In the genomic region with DNA sequence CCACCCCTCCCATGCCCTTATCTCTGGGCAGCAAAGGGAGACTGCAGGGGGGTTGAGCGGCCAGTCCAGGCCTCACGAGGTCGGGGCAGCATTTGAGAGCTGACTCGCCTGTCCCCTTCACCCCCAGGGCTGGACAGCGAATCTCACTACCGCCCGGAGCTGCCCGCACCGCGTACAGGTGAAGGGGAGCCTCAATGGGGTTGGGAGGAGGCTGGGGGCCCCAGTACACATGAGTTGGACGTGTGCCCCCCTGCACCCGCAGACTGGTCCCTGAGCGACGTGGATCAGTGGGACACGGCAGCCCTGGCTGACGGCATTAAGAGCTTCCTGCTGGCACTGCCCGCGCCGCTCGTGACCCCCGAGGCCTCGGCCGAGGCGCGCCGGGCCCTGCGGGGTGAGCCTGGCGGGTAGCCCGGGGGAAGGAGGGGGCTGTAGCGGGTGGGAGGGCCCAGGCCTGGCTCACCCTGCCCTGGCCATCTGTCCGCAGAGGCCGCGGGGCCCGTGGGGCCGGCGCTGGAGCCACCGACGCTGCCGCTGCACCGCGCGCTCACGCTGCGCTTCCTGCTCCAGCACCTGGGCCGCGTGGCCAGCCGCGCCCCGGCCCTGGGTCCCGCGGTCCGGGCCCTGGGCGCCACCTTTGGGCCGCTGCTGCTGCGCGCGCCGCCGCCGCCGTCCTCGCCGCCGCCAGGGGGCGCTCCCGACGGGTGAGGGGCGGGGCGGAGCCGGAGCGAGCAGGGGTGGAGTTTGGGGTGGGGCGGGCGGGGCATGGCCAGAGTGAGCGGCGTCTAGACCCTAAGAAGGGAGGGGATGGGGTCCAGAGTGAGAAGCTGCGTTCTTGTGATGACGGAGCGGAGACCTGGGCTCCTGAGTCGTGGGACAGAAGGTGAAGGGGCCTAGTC, we compare ENCODE assay signal across 8 cellular contexts. TPM values are rescaled to one million over a fixed set of nuclear protein-coding genes. Genes with fewer than 3 reads are reported as not detected.
DNase-seq lines count a peak whose midpoint lies in the region; ATAC-seq, FAIRE-seq and TF ChIP-seq lines count a peak whose summit lies in the region.

No MANE protein-coding gene starts in this region.

- DNase-seq in CD4-positive, CD25-positive, alpha-beta regulatory T cell: peak; percentile 75 to 82 (median 76)
- DNase-seq in GM19239 (ENCODE audit: insufficient read length, low spot score): peak; percentile 96
- DNase-seq in astrocyte of the cerebellum (ENCODE audit: low read depth): no peak
- DNase-seq in iPS DF 6.9 (ENCODE audit: low read depth, low spot score): no peak
- DNase-seq in small intestine: peak; percentile 75
- no peak for DNase-seq in NCI-H526 treated with DMSO at 0.1 percent for 48 hours (lab: John Stamatoyannopoulos, UW)

- FAIRE-seq in GM19239 (lab: Jason Lieb, UNC) (peak; percentile 70), small intestine (lab: Jason Lieb, UNC) (no peak)

- H3K4me3 Mint-ChIP-seq in CD4-positive, CD25-positive, alpha-beta regulatory T cell: peak overlapping the region; percentile 64 to 82 (median 74)
- H3K4me3 Mint-ChIP-seq in T-helper 1 cell treated with Interleukin-12 subunit alpha and Interleukin-12 subunit beta and Interleukin-4 antibody, amounts not matched to agents 30 μg/mL and 1 μg/mL, for 36 hours: peak overlapping the region; percentile 63

- no peaks in the 10 kb centered on the region for H3K9me3 ChIP-seq in CD4-positive, CD25-positive, alpha-beta regulatory T cell (ENCODE audit: control insufficient read depth in 2 of 2, low read length in 2 of 2)
- H3K9me3 ChIP-seq in HUES6 (ENCODE audit: control insufficient read depth, insufficient read depth, low read depth, low read length): no peaks in the 10 kb centered on the region
- no peaks in the 10 kb centered on the region for H3K9me3 ChIP-seq in iPS DF 6.9 (ENCODE audit: control insufficient read depth, insufficient read depth, low read length)
- H3K9me3 ChIP-seq in small intestine (ENCODE audit: control insufficient read depth, low read depth): no peaks in the 10 kb centered on the region

- ATAC-seq in CD4-positive, CD25-positive, alpha-beta regulatory T cell (ENCODE audit: low read depth in 2 of 2): peak; percentile 93 to 94

- H3K27me3 Mint-ChIP-seq in CD4-positive, CD25-positive, alpha-beta regulatory T cell: no peaks in the 10 kb centered on the region
- H3K27me3 Mint-ChIP-seq in T-helper 1 cell treated with Interleukin-12 subunit alpha and Interleukin-12 subunit beta and Interleukin-4 antibody, amounts not matched to agents 30 μg/mL and 1 μg/mL, for 36 hours (ENCODE audit: low read depth): no peaks in the 10 kb centered on the region

- WGBS in iPS DF 6.9 (ENCODE audit: insufficient coverage, insufficient read length): no CpG with 5 or more reads among the region's 79 CpGs
- WGBS in small intestine, 3 donors: 11 to 13% (median 11%) methylated on average over 35 to 79 of the region's 79 CpGs

- peaks cover 9% of the 10 kb centered on the region for H3K4me1 ChIP-seq in CD4-positive, CD25-positive, alpha-beta regulatory T cell (ENCODE audit: control insufficient read depth, insufficient read depth, low read length, poor library complexity, severe bottlenecking)
- H3K4me1 ChIP-seq in HUES6 (ENCODE audit: control insufficient read depth, insufficient read depth, low read length): peaks cover 15% of the 10 kb centered on the region
- peaks cover 3% of the 10 kb centered on the region for H3K4me1 ChIP-seq in iPS DF 6.9 (ENCODE audit: control insufficient read depth, insufficient read depth, low read length)
- H3K4me1 ChIP-seq in small intestine (ENCODE audit: control insufficient read depth in 2 of 2, insufficient read depth in 1 of 2, low read depth in 1 of 2, low read length in 1 of 2): peaks cover 7 to 11% of the 10 kb centered on the region in 2 donors

- in situ Hi-C loops in astrocyte of the cerebellum (cut with HindIII; ENCODE audit: low sequenced_read_pairs): loop anchor here (5.0 to 10.0 kb wide), 2 partner anchors 71 to 206 kb away; no protein-coding TSS in a partner anchor

- H3K9ac ChIP-seq in HUES6 (ENCODE audit: low read length): no peak overlapping the region

- H3K9me3 Mint-ChIP-seq in CD4-positive, CD25-positive, alpha-beta regulatory T cell: peaks cover 0 to 2% (median 0%) of the 10 kb centered on the region in 7 donors
- no peaks in the 10 kb centered on the region for H3K9me3 Mint-ChIP-seq in T-helper 1 cell treated with Interleukin-12 subunit alpha and Interleukin-12 subunit beta and Interleukin-4 antibody, amounts not matched to agents 30 μg/mL and 1 μg/mL, for 36 hours

- H3K36me3 ChIP-seq in CD4-positive, CD25-positive, alpha-beta regulatory T cell (ENCODE audit: control insufficient read depth, insufficient read depth, low read length): peaks cover 9% of the 10 kb centered on the region
- peaks cover 36% of the 10 kb centered on the region for H3K36me3 ChIP-seq in HUES6 (ENCODE audit: control insufficient read depth, insufficient read depth, low read length)
- peaks cover 11% of the 10 kb centered on the region for H3K36me3 ChIP-seq in iPS DF 6.9 (ENCODE audit: control insufficient read depth, insufficient read depth, low read length)
- H3K36me3 ChIP-seq in small intestine (ENCODE audit: control insufficient read depth in 2 of 2, insufficient read depth in 2 of 2, low read length in 2 of 2): peaks cover 8 to 9% of the 10 kb centered on the region in 2 donors

- peak overlapping the region in 2 of 3 donors; percentile 51 to 82 for H3K27ac Mint-ChIP-seq in CD4-positive, CD25-positive, alpha-beta regulatory T cell
- no peak overlapping the region for H3K27ac Mint-ChIP-seq in T-helper 1 cell treated with Interleukin-12 subunit alpha and Interleukin-12 subunit beta and Interleukin-4 antibody, amounts not matched to agents 30 μg/mL and 1 μg/mL, for 36 hours

- H3K4me1 Mint-ChIP-seq in CD4-positive, CD25-positive, alpha-beta regulatory T cell: peaks cover 0 to 13% (median 0%) of the 10 kb centered on the region in 4 donors
- peaks cover 7% of the 10 kb centered on the region for H3K4me1 Mint-ChIP-seq in T-helper 1 cell treated with Interleukin-12 subunit alpha and Interleukin-12 subunit beta and Interleukin-4 antibody, amounts not matched to agents 30 μg/mL and 1 μg/mL, for 36 hours (ENCODE audit: low read depth)

- peaks cover 8% of the 10 kb centered on the region for H3K36me3 Mint-ChIP-seq in CD4-positive, CD25-positive, alpha-beta regulatory T cell
- H3K36me3 Mint-ChIP-seq in T-helper 1 cell treated with Interleukin-12 subunit alpha and Interleukin-12 subunit beta and Interleukin-4 antibody, amounts not matched to agents 30 μg/mL and 1 μg/mL, for 36 hours (ENCODE audit: low read depth): peaks cover 14% of the 10 kb centered on the region

- peak overlapping the region; percentile 41 for H3K4me3 ChIP-seq in CD4-positive, CD25-positive, alpha-beta regulatory T cell (ENCODE audit: low read depth, low read length)
- H3K4me3 ChIP-seq in HUES6 (ENCODE audit: low read depth, low read length) (peak overlapping the region; percentile 23), astrocyte of the cerebellum (ENCODE audit: low read depth, low read length) (peak overlapping the region; percentile 19), iPS DF 6.9 (ENCODE audit: low read length) (peak overlapping the region; percentile 17; the same call in 1 of the 2 replicates), small intestine (ENCODE audit: low read depth in 1 of 2, low read length in 2 of 2) (peak overlapping the region in 1 of 2 donors; percentile 42)

- TF ChIP-seq CTCF in astrocyte of the cerebellum (IDR thresholded peaks at IDR 0.05; ENCODE audit: low read depth, low read length, missing control alignments): peak; percentile 21

- H3K27me3 ChIP-seq in CD4-positive, CD25-positive, alpha-beta regulatory T cell (ENCODE audit: control insufficient read depth, insufficient read depth, low read length): no peaks in the 10 kb centered on the region
- H3K27me3 ChIP-seq in HUES6 (ENCODE audit: control insufficient read depth, insufficient read depth, low read length) (no peaks in the 10 kb centered on the region), iPS DF 6.9 (ENCODE audit: control insufficient read depth, insufficient read depth, low read length) (no peaks in the 10 kb centered on the region), small intestine (ENCODE audit: control insufficient read depth in 2 of 2, insufficient read depth in 2 of 2, low read length in 2 of 2) (no peaks in the 10 kb centered on the region)

- H3K27ac ChIP-seq in CD4-positive, CD25-positive, alpha-beta regulatory T cell (ENCODE audit: insufficient read depth, low read length, poor library complexity, severe bottlenecking): peak overlapping the region; percentile 23
- H3K27ac ChIP-seq in HUES6 (ENCODE audit: low read depth, low read length): no peak overlapping the region
- no peak overlapping the region for H3K27ac ChIP-seq in iPS DF 6.9 (ENCODE audit: low read length)
- peak overlapping the region in 1 of 2 donors; percentile 78 for H3K27ac ChIP-seq in small intestine (ENCODE audit: low read depth in 1 of 2, low read length in 1 of 2)

RNA-seq across cellular contexts. Expression of a gene that starts 8.1 kb away (rescaled TPM):
- 9.4 TPM for total RNA-seq in CD4-positive, CD25-positive, alpha-beta regulatory T cell
- polyA plus RNA-seq in CD4-positive, CD25-positive, alpha-beta regulatory T cell: 1 to 10 TPM in 2 of 4 donors, under 1 TPM in 2; 0.42 to 3.6 (median 2.0) TPM
- polyA plus RNA-seq in small intestine: 10 to 100 TPM in 1 of 3 donors, 1 to 10 TPM in 2; 1.6 to 14.2 (median 2.0) TPM

RNA-seq across cellular contexts. Expression of a gene that starts 12.6 kb away (rescaled TPM):
- total RNA-seq in CD4-positive, CD25-positive, alpha-beta regulatory T cell: 2.3 TPM
- polyA plus RNA-seq in CD4-positive, CD25-positive, alpha-beta regulatory T cell: 10 to 100 TPM in 2 of 4 donors, 1 to 10 TPM in 2; 7.1 to 17.8 (median 9.7) TPM
- 100 to 1,000 TPM in 1 of 3 donors, 10 to 100 TPM in 2; 51.9 to 178 (median 91.6) TPM for polyA plus RNA-seq in small intestine

RNA-seq across cellular contexts. Expression of a gene that starts 32.0 kb away (rescaled TPM):
- 5.5 TPM for total RNA-seq in CD4-positive, CD25-positive, alpha-beta regulatory T cell
- 10 to 100 TPM; 11.3 to 20.8 (median 13.9) TPM for polyA plus RNA-seq in CD4-positive, CD25-positive, alpha-beta regulatory T cell
- polyA plus RNA-seq in small intestine: 10 to 100 TPM; 12.5 to 25.9 (median 21.9) TPM

RNA-seq across cellular contexts. Expression of a gene that starts 42.8 kb away (rescaled TPM):
- total RNA-seq in CD4-positive, CD25-positive, alpha-beta regulatory T cell: 5.1 TPM
- 1 to 10 TPM in 2 of 4 donors, under 1 TPM in 2; 0.87 to 1.6 (median 1.2) TPM for polyA plus RNA-seq in CD4-positive, CD25-positive, alpha-beta regulatory T cell
- 1 to 10 TPM in 2 of 3 donors, under 1 TPM in 1; 0.81 to 6.0 (median 2.0) TPM for polyA plus RNA-seq in small intestine

Comparison
In these comparisons a context has a peak if more than half of its experiments do, and no peak if none do; other contexts are left out.
1. DNase-seq: peak in CD4-positive, CD25-positive, alpha-beta regulatory T cell (3 of 3), GM19239 (single experiment) and small intestine (single experiment); none in astrocyte of the cerebellum (single experiment), iPS DF 6.9 (single experiment) and NCI-H526 treated with DMSO at 0.1 percent for 48 hours (single experiment).